8 cellular contexts compared by ENCODE assay signal in genomic region chr1:246497331-246497915, GRCh38. TPM values are rescaled to one million over a fixed set of nuclear protein-coding genes. Genes with fewer than 3 reads are reported as not detected.
DNase-seq lines count a peak whose midpoint lies in the region; ATAC-seq and TF ChIP-seq lines count a peak whose summit lies in the region.

No MANE protein-coding gene starts in this region.

- no peak for ATAC-seq in GM21723 (IDR thresholded peaks at IDR 0.05; ENCODE audit: unreplicated experiment)

- TF ChIP-seq POLR2A in prostate gland (IDR thresholded peaks at IDR 0.05), result no peak

- H3K23me2 ChIP-seq in H9 (ENCODE audit: insufficient read length, low read depth, low read length, poor library complexity, severe bottlenecking), result no peaks in the 10 kb centered on the region

- H3K4ac ChIP-seq in H9 (ENCODE audit: low read depth, low read length), result no peak overlapping the region

- H2BK120ac ChIP-seq in H9 (ENCODE audit: low read depth, low read length, poor library complexity, severe bottlenecking), result no peak overlapping the region

- TF ChIP-seq CTCF in H9 (conservative IDR thresholded peaks at IDR 0.05) (peak; percentile 77), fibroblast of pulmonary artery (IDR thresholded peaks at IDR 0.05; ENCODE audit: low read length, missing control alignments) (peak; percentile 68), prostate gland (IDR thresholded peaks at IDR 0.05) (peak; percentile 57 to 86 (median 83))

- no peak overlapping the region for H2AK5ac ChIP-seq in H9 (ENCODE audit: insufficient read length, low read length)

- peak; percentile 14 for DNase-seq in activated T-cell treated with anti-CD3 and anti-CD28 coated beads for 4 hours
- DNase-seq in activated T-cell treated with anti-CD3 and anti-CD28 coated beads, Interleukin-2, amount 50 U/mL, for 48 hours, result no peak
- DNase-seq in H9, result no peak
- peak; percentile 70 for DNase-seq in NCI-H1436 (lab: John Stamatoyannopoulos, UW)
- DNase-seq in SW480 (ENCODE audit: low spot score), result peak; percentile 58
- DNase-seq in fibroblast of pulmonary artery (ENCODE audit: low read depth), result peak; percentile 87
- DNase-seq in prostate gland (ENCODE audit: low spot score), result peak; percentile 37

- no peak overlapping the region for H3K9ac ChIP-seq in H9 (ENCODE audit: extremely low read depth, insufficient read length, low read length)

- H4K91ac ChIP-seq in H9 (ENCODE audit: insufficient read length, low read depth, low read length), result no peak overlapping the region

- H2BK5ac ChIP-seq in H9 (ENCODE audit: insufficient read length, low read length), result no peak overlapping the region

- no CpG with 5 or more reads among the region's 2 CpGs for WGBS in H9 (ENCODE audit: extremely low coverage, insufficient read length, low lambda C conversion rate)
- whole genome bisulfite sequencing in prostate gland, result 45% methylated on average over 2 of the region's 2 CpGs

- no peaks in the 10 kb centered on the region for H3K4me1 ChIP-seq in H9 (ENCODE audit: insufficient read depth, low read length)
- no peaks in the 10 kb centered on the region for H3K4me1 ChIP-seq in prostate gland (replicated peaks)

- no peak overlapping the region for H3K27ac ChIP-seq in H9 (ENCODE audit: insufficient read length, low read depth, low read length)
- H3K27ac ChIP-seq in prostate gland, result no peak overlapping the region

- no peaks in the 10 kb centered on the region for H3K27me3 ChIP-seq in H9 (ENCODE audit: insufficient read depth, low read length)
- H3K27me3 ChIP-seq in prostate gland (replicated peaks; ENCODE audit: insufficient read depth), result no peaks in the 10 kb centered on the region

- no peaks in the 10 kb centered on the region for H3K9me3 Mint-ChIP-seq in H9

- H3K36me3 Mint-ChIP-seq in H9 (ENCODE audit: insufficient read depth in 1 of 3, low read depth in 3 of 3), result no peaks in the 10 kb centered on the region

- H3K14ac ChIP-seq in H9 (ENCODE audit: insufficient read depth, low read length), result no peak overlapping the region

- no peaks in the 10 kb centered on the region for H4K20me1 ChIP-seq in H9 (ENCODE audit: control insufficient read depth, insufficient read depth, insufficient read length)

- H2BK20ac ChIP-seq in H9 (ENCODE audit: low read depth, low read length, poor library complexity, severe bottlenecking), result no peak overlapping the region

- no peak overlapping the region for H3K23ac ChIP-seq in H9 (ENCODE audit: insufficient read length, low read depth, low read length)

- intact Hi-C loops in prostate gland (cut with DNase I), result no loop called here

- no peak overlapping the region for H3K4me2 ChIP-seq in H9 (ENCODE audit: insufficient read depth, insufficient read length, low read length)

- H4K5ac ChIP-seq in H9 (ENCODE audit: insufficient read length, low read depth, low read length), result no peak overlapping the region

- H2BK15ac ChIP-seq in H9 (ENCODE audit: low read depth, low read length), result no peak overlapping the region

- H3K56ac ChIP-seq in H9 (ENCODE audit: insufficient read length, low read depth, low read length), result no peak overlapping the region

- no peak overlapping the region for H3K18ac ChIP-seq in H9 (ENCODE audit: insufficient read length, low read depth, low read length)

- H3K4me1 Mint-ChIP-seq in H9, result peaks cover 1 to 2% of the 10 kb centered on the region in 2 experiments

- H2BK12ac ChIP-seq in H9 (ENCODE audit: insufficient read length, low read depth, low read length), result no peak overlapping the region

- H3K79me2 ChIP-seq in H9 (ENCODE audit: insufficient read depth, low read length), result no peaks in the 10 kb centered on the region

- H3T11ph ChIP-seq in H9 (ENCODE audit: low read length), result no peak overlapping the region

- no peak overlapping the region for H3K4me3 Mint-ChIP-seq in H9

- H3K27ac Mint-ChIP-seq in H9, result peak overlapping the region in 1 of 3 experiments; percentile 83; a peak in 1 of 7 replicates

- H3K9me3 ChIP-seq in H9 (ENCODE audit: control insufficient read depth, low read depth, low read length) (no peaks in the 10 kb centered on the region), prostate gland (no peaks in the 10 kb centered on the region)

- peaks cover 4% of the 10 kb centered on the region for H3K79me1 ChIP-seq in H9 (ENCODE audit: insufficient read depth, low read depth, low read length, poor library complexity, severe bottlenecking)

- H3K4me3 ChIP-seq in fibroblast of pulmonary artery (replicated peaks; ENCODE audit: low read depth, low read length) (no peak overlapping the region), prostate gland (no peak overlapping the region)

- H3K27me3 Mint-ChIP-seq in H9 (ENCODE audit: low read depth), result no peaks in the 10 kb centered on the region

- H4K8ac ChIP-seq in H9 (replicated peaks; ENCODE audit: insufficient read length, low read depth, low read length), result no peak overlapping the region

- no peaks in the 10 kb centered on the region for H3K36me3 ChIP-seq in prostate gland

- H2AFZ ChIP-seq in H9 (ENCODE audit: low read length), result no peak overlapping the region

RNA-seq across cellular contexts. Expression of gene SMYD3, which starts 9.7 kb away (rescaled TPM):
- 25.2 and 25.5 TPM in 2 replicates for total RNA-seq in H9 (2021)
- total RNA-seq in prostate gland, result 10 to 100 TPM; 19.8 to 23.9 TPM

Comparison
In these comparisons a context has a peak if more than half of its experiments do, and no peak if none do; other contexts are left out.
1. DNase-seq: peak in activated T-cell treated with anti-CD3 and anti-CD28 coated beads for 4 hours (single experiment), NCI-H1436 (single experiment), SW480 (single experiment), fibroblast of pulmonary artery (single experiment) and prostate gland (single experiment); none in activated T-cell treated with anti-CD3 and anti-CD28 coated beads, Interleukin-2, amount 50 U/mL, for 48 hours (0 of 2) and H9 (single experiment).
2. Peak in every context shown above with its lines, with median percentiles within 50 percentile points of each other: CTCF ChIP-seq.